8 cellular contexts compared by ENCODE assay signal in the genomic region with DNA sequence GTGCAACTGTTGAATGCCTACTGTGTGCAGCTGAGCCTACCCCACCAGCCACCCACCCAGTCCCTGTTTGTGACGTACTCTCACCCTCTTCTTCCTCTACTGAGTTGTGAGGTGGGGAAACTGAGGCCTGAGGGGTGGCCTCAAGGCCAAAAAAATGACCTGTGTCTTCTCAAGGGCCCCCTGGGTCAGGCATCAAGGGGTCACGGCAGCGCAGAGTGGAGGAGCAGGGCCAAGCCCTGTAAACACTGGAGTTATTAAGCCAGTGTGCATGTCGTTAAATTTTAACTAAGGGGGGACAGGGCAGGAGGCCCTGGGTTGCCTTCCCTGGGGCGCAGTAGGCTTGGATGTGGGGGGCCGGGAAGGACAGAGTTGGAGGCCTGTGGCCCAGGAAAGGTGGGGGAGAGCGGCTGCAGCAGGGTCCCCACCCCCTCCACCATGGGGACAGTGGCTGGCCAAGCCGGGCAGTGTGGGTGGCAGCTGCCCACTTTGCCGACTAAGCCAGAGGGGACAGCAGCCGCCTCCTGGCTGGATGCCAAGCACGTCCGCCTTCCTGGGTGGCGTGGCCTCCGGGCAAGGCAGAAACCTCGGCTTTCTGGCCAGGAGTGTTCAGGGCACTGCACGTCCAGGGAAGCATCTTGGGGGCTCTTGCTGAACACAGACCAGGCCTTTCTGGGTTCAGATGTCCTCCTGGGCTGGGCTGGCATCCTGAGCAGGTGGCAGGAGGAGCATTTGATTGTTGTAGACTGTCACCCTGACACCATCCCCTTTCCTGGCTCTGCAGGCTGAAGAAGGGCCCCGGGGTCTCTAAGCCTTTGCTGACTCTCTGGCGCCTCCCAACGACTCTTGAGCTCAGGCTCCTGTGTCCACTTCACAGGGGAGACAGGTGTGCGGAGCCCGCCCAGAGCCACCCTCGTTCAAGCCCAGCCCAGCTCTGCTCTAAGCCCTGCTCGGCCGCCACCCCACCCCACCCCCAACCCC. TPM values are rescaled to one million over a fixed set of nuclear protein-coding genes. Genes with fewer than 3 reads are reported as not detected.
DNase-seq lines count a peak whose midpoint lies in the region; ATAC-seq, FAIRE-seq and TF ChIP-seq lines count a peak whose summit lies in the region.

No MANE protein-coding gene starts in this region.

- H2BK15ac ChIP-seq in H1 (ENCODE audit: low read length): no peak overlapping the region

- no peak overlapping the region for H3K23ac ChIP-seq in H1 (ENCODE audit: insufficient read length)

- no peaks in the 10 kb centered on the region for H3K9me2 ChIP-seq in OCI-LY1 (ENCODE audit: low read depth, low read length)

- H4K20me1 ChIP-seq in OCI-LY1 (ENCODE audit: insufficient read depth, low read length) (no peaks in the 10 kb centered on the region), H1 (replicated peaks in 1 of 2; ENCODE audit: control insufficient read depth in 1 of 2, insufficient read depth in 2 of 2, low read length in 2 of 2) (peaks cover 0 to 1% of the 10 kb centered on the region in 2 experiments)

- no peaks in the 10 kb centered on the region for H3K79me2 ChIP-seq in OCI-LY1 (ENCODE audit: insufficient read depth, low read length)
- no peaks in the 10 kb centered on the region for H3K79me2 ChIP-seq in H1 (ENCODE audit: control insufficient read depth in 1 of 2, insufficient read depth in 2 of 2, low read length in 2 of 2)

- no peak overlapping the region for H4K5ac ChIP-seq in H1 (ENCODE audit: insufficient read length, low read depth, low read length)

- TF ChIP-seq CTCF in OCI-LY1 (IDR thresholded peaks at IDR 0.05; ENCODE audit: low read length): peak; percentile 47; the same call in 1 of the 2 replicates
- peak; percentile 66 to 79 (median 78) for TF ChIP-seq CTCF in H1 (IDR thresholded peaks at IDR 0.05; ENCODE audit: control extremely low read depth in 1 of 3, insufficient read depth in 1 of 3, low read depth in 1 of 3, low read length in 3 of 3)

- no peaks in the 10 kb centered on the region for H3K36me3 ChIP-seq in OCI-LY1 (ENCODE audit: insufficient read depth, low read length)
- peaks cover 0 to 4% (median 0%) of the 10 kb centered on the region in 4 experiments; a peak in 2 of 8 replicates for H3K36me3 ChIP-seq in H1 (ENCODE audit: control insufficient read depth in 2 of 4, insufficient read depth in 4 of 4, low read length in 3 of 4)

- no peak overlapping the region for H2BK120ac ChIP-seq in H1 (replicated peaks; ENCODE audit: low read depth, low read length)

- H3K9me3 ChIP-seq in OCI-LY1 (ENCODE audit: low read length): no peaks in the 10 kb centered on the region
- H3K9me3 ChIP-seq in H1 (ENCODE audit: insufficient read depth in 2 of 2, low read depth in 1 of 2, low read length in 1 of 2): no peaks in the 10 kb centered on the region

- TF ChIP-seq RAD21 in H1 (IDR thresholded peaks at IDR 0.05 in 1 of 2, conservative IDR thresholded peaks at IDR 0.05 in 1 of 2; ENCODE audit: low read depth in 2 of 2, low read length in 2 of 2): peak; percentile 80 to 86

- H4K91ac ChIP-seq in H1 (replicated peaks; ENCODE audit: insufficient read length, low read length): no peak overlapping the region

- CTCF ChIA-PET in H1 (lab: Charles Lee; ENCODE audit: partially characterized antibody): interaction anchor here (0.6 to 2.6 kb wide), 23 partner anchors 10 to 353 kb away, joined by 3 to 16 read pairs (median 3); no protein-coding TSS in a partner anchor

- TF ChIP-seq POLR2A in H1 (IDR thresholded peaks at IDR 0.05; ENCODE audit: control extremely low read depth in 1 of 2, low read depth in 2 of 2, low read length in 2 of 2): no peak

- no peak overlapping the region for H3K9ac ChIP-seq in OCI-LY1 (ENCODE audit: low read length)
- H3K9ac ChIP-seq in H1 (replicated peaks in 1 of 4; ENCODE audit: extremely low read depth in 1 of 4, low read depth in 3 of 4, low read length in 3 of 4): no peak overlapping the region

- no peak overlapping the region for H4K8ac ChIP-seq in H1 (ENCODE audit: extremely low read depth, insufficient read depth, low read length)

- no peaks in the 10 kb centered on the region for H3F3A ChIP-seq in OCI-LY1 (ENCODE audit: insufficient read depth, low read length)

- no peak overlapping the region for H3K4ac ChIP-seq in H1 (replicated peaks; ENCODE audit: insufficient read length, low read depth, low read length)

- no peaks in the 10 kb centered on the region for H3K79me1 ChIP-seq in H1 (ENCODE audit: low read depth, low read length)

- H2AFZ ChIP-seq in OCI-LY1 (ENCODE audit: low read length) (no peak overlapping the region), H1 (ENCODE audit: low read length) (no peak overlapping the region)

- 55% methylated on average over 21 of the region's 24 CpGs; no CpG with 5 or more reads in 1 of the 2 experiments for WGBS in H1 (ENCODE audit: extremely low coverage in 1 of 2, insufficient coverage in 1 of 2, insufficient read length in 1 of 2, insufficient replicate concordance in 2 of 2, low coverage in 1 of 2, low lambda C conversion rate in 2 of 2, missing lambda C conversion rate in 1 of 2), 2 experiments

- FAIRE-seq in H1 (lab: Jason Lieb, UNC): no peak

- no peak overlapping the region for H2BK5ac ChIP-seq in H1 (ENCODE audit: low read depth, low read length)

- no peak overlapping the region for H2BK20ac ChIP-seq in H1 (ENCODE audit: low read length)

- peaks cover 3% of the 10 kb centered on the region for H3K4me1 ChIP-seq in OCI-LY1 (ENCODE audit: insufficient read depth, low read length, severe bottlenecking)
- peaks cover 0 to 3% (median 3%) of the 10 kb centered on the region in 4 experiments; a peak in 5 of 7 replicates for H3K4me1 ChIP-seq in H1 (replicated peaks in 1 of 4; ENCODE audit: control insufficient read depth in 3 of 4, insufficient read depth in 4 of 4, low read length in 3 of 4)

- H3K27me3 ChIP-seq in OCI-LY1 (ENCODE audit: insufficient read depth, low read length) (peaks cover 2% of the 10 kb centered on the region; the same call in 1 of the 2 replicates), H1 (replicated peaks in 1 of 4; ENCODE audit: control insufficient read depth in 3 of 4, extremely low read depth in 1 of 4, insufficient read depth in 3 of 4, low read length in 3 of 4) (peaks cover 0 to 16% (median 11%) of the 10 kb centered on the region in 4 experiments; a peak in 6 of 7 replicates)

- H3K23me2 ChIP-seq in H1 (ENCODE audit: low read depth, low read length): peaks cover 5% of the 10 kb centered on the region; the same call in 1 of the 2 replicates

- H3K4me3 ChIP-seq in OCI-LY1 (ENCODE audit: low read depth, low read length, poor library complexity, severe bottlenecking): no peak overlapping the region
- H3K4me3 ChIP-seq in H1 (ENCODE audit: extremely low read depth in 1 of 4, insufficient read depth in 2 of 4, low read depth in 3 of 4, low read length in 4 of 4): no peak overlapping the region

- ATAC-seq in GM21717 (IDR thresholded peaks at IDR 0.05; ENCODE audit: unreplicated experiment): no peak

- no peak overlapping the region for H2AK5ac ChIP-seq in H1 (ENCODE audit: low read depth, low read length)

- H3K27ac ChIP-seq in OCI-LY1 (ENCODE audit: low read depth, low read length, poor library complexity, severe bottlenecking) (no peak overlapping the region), H1 (ENCODE audit: low read depth, low read length) (no peak overlapping the region)

- H3K14ac ChIP-seq in H1 (ENCODE audit: insufficient read length): no peak overlapping the region

- no peak for TF ChIP-seq EP300 in H1 (IDR thresholded peaks at IDR 0.05; ENCODE audit: borderline replicate concordance in 1 of 2, low read depth in 2 of 2, low read length in 2 of 2)

- H3K18ac ChIP-seq in H1 (ENCODE audit: extremely low read depth, low read length): no peak overlapping the region; the same call in 1 of the 2 replicates

- H3K4me2 ChIP-seq in OCI-LY1 (ENCODE audit: low read length) (no peak overlapping the region), H1 (ENCODE audit: insufficient read depth in 1 of 2, low read depth in 2 of 2, low read length in 2 of 2) (peak overlapping the region in 1 of 2 experiments; percentile 36; a peak in 1 of 4 replicates)

- no peak overlapping the region for H3K56ac ChIP-seq in H1 (replicated peaks; ENCODE audit: insufficient read length, low read depth, low read length)

- DNase-seq in DMS153 (lab: John Stamatoyannopoulos, UW): peak; percentile 80
- peak; percentile 94 for DNase-seq in HT-29 (ENCODE audit: low spot score)
- DNase-seq in H1 (ENCODE audit: low read depth in 1 of 2, low spot score in 2 of 2): peak; percentile 49 to 82
- peak in 51 of 56 donors; percentile 1 to 80 (median 42) for DNase-seq in nucleus accumbens (lab: John Stamatoyannopoulos, UW)
- DNase-seq in NK-92 (lab: John Stamatoyannopoulos, UW; ENCODE audit: unreplicated experiment): no peak
- no peak for DNase-seq in activated T-cell treated with anti-CD3 and anti-CD28 coated beads for 4 hours

- no peak overlapping the region for H2BK12ac ChIP-seq in H1 (ENCODE audit: low read depth, low read length)

- POLR2A ChIA-PET in H1 (lab: Charles Lee; ENCODE audit: partially characterized antibody): interaction anchor here (0.8 to 2.1 kb wide), 4 partner anchors 11 to 167 kb away, joined by 3 to 10 read pairs (median 3); no protein-coding TSS in a partner anchor

TF ChIP-seq in H1, 55 proteins besides CTCF, POLR2A, EP300 and RAD21:
- TF ChIP-seq GABPA (IDR thresholded peaks at IDR 0.05; ENCODE audit: borderline replicate concordance, insufficient read depth, low read length) (peak; percentile 48; the same call in 1 of the 2 replicates), CBX5 (IDR thresholded peaks at IDR 0.05; ENCODE audit: low read depth, low read length) (no peak), TCF12 (IDR thresholded peaks at IDR 0.05; ENCODE audit: low read depth, low read length) (0 out of 2 replicates have a peak, but pooled peaks have one; percentile 37)

RNA-seq across cellular contexts. Expression of gene SLC29A4, which starts 1.9 kb away (rescaled TPM):
- total RNA-seq in HT-29 (2014; rRNA removed; shearing (Covaris generic)): 7.1 and 8.5 TPM in 2 replicates
- 6.9 and 8.5 TPM in 2 replicates for total RNA-seq in H1 (2021; fragmentation: NEBNext Ultra II Directional; extraction: Animal tissue kit (Norgen Biotek cat#: 25700))
- polyA plus RNA-seq in H1 (2011; rRNA removed): 15.1 and 20.2 TPM in 2 replicates
- polyA plus RNA-seq in H1 (2011; cell fraction: cytosol; rRNA removed): 9.7 TPM
- polyA plus RNA-seq in H1 (2011; cell fraction: nucleus; rRNA removed): 24.3 TPM
- 6.1 to 13.9 TPM (median 11.1 TPM) in 4 replicates for polyA plus RNA-seq in H1 (2012, experiment 1 of 2)
- 7.8 TPM for polyA plus RNA-seq in H1 (2012, experiment 2 of 2)
- 8.0 TPM for polyA plus RNA-seq in H1 (2013, experiment 1 of 2)
- 8.1 TPM for polyA plus RNA-seq in H1 (2013, experiment 2 of 2)
- 13.6 and 20.2 TPM in 2 replicates for polyA minus RNA-seq in H1 (2011; rRNA and poly(A)+ RNA removed)
- polyA minus RNA-seq in H1 (2011; cell fraction: cytosol; rRNA and poly(A)+ RNA removed): 5.2 TPM
- polyA minus RNA-seq in H1 (2011; cell fraction: nucleus; rRNA and poly(A)+ RNA removed): 8.6 TPM

Comparison
In these comparisons a context has a peak if more than half of its experiments do, and no peak if none do; other contexts are left out.
1. DNase-seq: peak in DMS153 (single experiment), HT-29 (single experiment), H1 (2 of 2) and nucleus accumbens (51 of 56); none in NK-92 (single experiment) and activated T-cell treated with anti-CD3 and anti-CD28 coated beads for 4 hours (single experiment).